Comparison of ENCODE assay signal across 7 cellular contexts in genomic region chr9:33164138-33164809, GRCh38. TPM values are rescaled to one million over a fixed set of nuclear protein-coding genes. Genes with fewer than 3 reads are reported as not detected.
DNase-seq lines count a peak whose midpoint lies in the region; ATAC-seq and TF ChIP-seq lines count a peak whose summit lies in the region.

No MANE protein-coding gene starts in this region.

- peaks cover 1% of the 10 kb centered on the region for H4K20me1 ChIP-seq in hepatocyte (ENCODE audit: insufficient read depth, poor library complexity, severe bottlenecking)

- peak overlapping the region; percentile 79 for H3K4me3 Mint-ChIP-seq in activated T-helper 1 cell treated with anti-CD3 and anti-CD28 coated beads, Interleukin-12 subunit alpha, Interleukin-12 subunit beta, Interleukin-2, Interleukin-4 antibody, amounts not matched to agents 30 ng/mL and 10 ng/mL and 1 ng/mL, durations not matched to agents 14 hours and 24 hours and 36 hours

- peaks cover 87% of the 10 kb centered on the region for H3K4me1 Mint-ChIP-seq in activated T-helper 1 cell treated with anti-CD3 and anti-CD28 coated beads, Interleukin-12 subunit alpha, Interleukin-12 subunit beta, Interleukin-2, Interleukin-4 antibody, amounts not matched to agents 30 ng/mL and 10 ng/mL and 1 ng/mL, durations not matched to agents 14 hours and 24 hours and 36 hours (ENCODE audit: low read depth)

- peaks cover 65% of the 10 kb centered on the region for H3K4me1 ChIP-seq in hepatocyte (ENCODE audit: insufficient read depth)
- peaks cover 54 to 68% of the 10 kb centered on the region in 2 donors for H3K4me1 ChIP-seq in thoracic aorta (ENCODE audit: control insufficient read depth in 1 of 2, low read depth in 2 of 2)

- H3K27me3 ChIP-seq in hepatocyte (no peaks in the 10 kb centered on the region), thoracic aorta (replicated peaks; ENCODE audit: insufficient read depth) (no peaks in the 10 kb centered on the region)

- DNase-seq in activated T-helper 1 cell treated with anti-CD3 and anti-CD28 coated beads, Interleukin-12 subunit alpha, Interleukin-12 subunit beta, Interleukin-2, Interleukin-4 antibody, amounts not matched to agents 30 ng/mL and 10 ng/mL and 1 ng/mL, durations not matched to agents 14 hours and 24 hours and 36 hours (ENCODE audit: low spot score) = no peak
- DNase-seq in hepatocyte (ENCODE audit: low spot score) (no peak), thoracic aorta (ENCODE audit: low spot score) (no peak), NCI-H2029 (lab: John Stamatoyannopoulos, UW) (no peak), NCI-H1417 (lab: John Stamatoyannopoulos, UW) (no peak)

- no peak for TF ChIP-seq CTCF in hepatocyte (IDR thresholded peaks at IDR 0.05; ENCODE audit: poor library complexity)
- no peak for TF ChIP-seq CTCF in thoracic aorta (IDR thresholded peaks at IDR 0.05)

- WGBS in hepatocyte (ENCODE audit: low lambda C conversion rate, missing lambda C conversion rate) = 74% methylated on average over 11 of the region's 11 CpGs

- no peak for ATAC-seq in GM18505 (IDR thresholded peaks at IDR 0.05; ENCODE audit: unreplicated experiment)
- ATAC-seq in HG02798 (IDR thresholded peaks at IDR 0.05; ENCODE audit: poor library complexity, unreplicated experiment) = peak; percentile 28
- no peak for ATAC-seq in thoracic aorta (ENCODE audit: insufficient number of reproducible peaks, low FRiP score, low read depth)

- no peaks in the 10 kb centered on the region for H3K36me3 ChIP-seq in hepatocyte (replicated peaks; ENCODE audit: insufficient read depth, low read depth)
- H3K36me3 ChIP-seq in thoracic aorta = no peaks in the 10 kb centered on the region

- peak overlapping the region; percentile 76 for H3K27ac Mint-ChIP-seq in activated T-helper 1 cell treated with anti-CD3 and anti-CD28 coated beads, Interleukin-12 subunit alpha, Interleukin-12 subunit beta, Interleukin-2, Interleukin-4 antibody, amounts not matched to agents 30 ng/mL and 10 ng/mL and 1 ng/mL, durations not matched to agents 14 hours and 24 hours and 36 hours

- H3K9me3 ChIP-seq in hepatocyte (ENCODE audit: low read depth) (no peaks in the 10 kb centered on the region), thoracic aorta (no peaks in the 10 kb centered on the region)

- no peaks in the 10 kb centered on the region for H3K9me3 Mint-ChIP-seq in activated T-helper 1 cell treated with anti-CD3 and anti-CD28 coated beads, Interleukin-12 subunit alpha, Interleukin-12 subunit beta, Interleukin-2, Interleukin-4 antibody, amounts not matched to agents 30 ng/mL and 10 ng/mL and 1 ng/mL, durations not matched to agents 14 hours and 24 hours and 36 hours

- intact Hi-C loops in activated T-helper 1 cell treated with anti-CD3 and anti-CD28 coated beads, Interleukin-12 subunit alpha, Interleukin-12 subunit beta, Interleukin-2, Interleukin-4 antibody, amounts not matched to agents 30 ng/mL and 10 ng/mL and 1 ng/mL, durations not matched to agents 14 hours and 24 hours and 36 hours (cut with micrococcal nuclease) = no loop called here

- H3K27me3 Mint-ChIP-seq in activated T-helper 1 cell treated with anti-CD3 and anti-CD28 coated beads, Interleukin-12 subunit alpha, Interleukin-12 subunit beta, Interleukin-2, Interleukin-4 antibody, amounts not matched to agents 30 ng/mL and 10 ng/mL and 1 ng/mL, durations not matched to agents 14 hours and 24 hours and 36 hours (ENCODE audit: insufficient read depth) = no peaks in the 10 kb centered on the region

- H2AFZ ChIP-seq in hepatocyte = no peak overlapping the region

- peaks cover 22% of the 10 kb centered on the region for H3K36me3 Mint-ChIP-seq in activated T-helper 1 cell treated with anti-CD3 and anti-CD28 coated beads, Interleukin-12 subunit alpha, Interleukin-12 subunit beta, Interleukin-2, Interleukin-4 antibody, amounts not matched to agents 30 ng/mL and 10 ng/mL and 1 ng/mL, durations not matched to agents 14 hours and 24 hours and 36 hours (ENCODE audit: low read depth)

- no peaks in the 10 kb centered on the region for H3K9me2 ChIP-seq in hepatocyte (replicated peaks; ENCODE audit: insufficient read depth)

- peaks cover 70% of the 10 kb centered on the region for H3K79me2 ChIP-seq in hepatocyte

- peak; percentile 39 for TF ChIP-seq POLR2A in GM18505 (IDR thresholded peaks at IDR 0.05; ENCODE audit: borderline replicate concordance, extremely low read depth, insufficient read depth, insufficient read length)

- H3K27ac ChIP-seq in hepatocyte (peak overlapping the region; percentile 97), thoracic aorta (peak overlapping the region; percentile 92 to 97)

- H3K4me2 ChIP-seq in hepatocyte = peak overlapping the region; percentile 80

- peak overlapping the region; percentile 84 for H3K4me3 ChIP-seq in hepatocyte
- H3K4me3 ChIP-seq in thoracic aorta = peak overlapping the region; percentile 92

RNA-seq across cellular contexts. Expression of gene B4GALT1, which starts 2.9 kb away (rescaled TPM):
- total RNA-seq in activated T-helper 1 cell treated with anti-CD3 and anti-CD28 coated beads, Interleukin-12 subunit alpha, Interleukin-12 subunit beta, Interleukin-2, Interleukin-4 antibody, amounts not matched to agents 30 ng/mL and 10 ng/mL and 1 ng/mL, durations not matched to agents 14 hours and 24 hours and 36 hours = 64.4 and 66.5 TPM in 2 replicates
- 76.3 and 78.3 TPM in 2 replicates for total RNA-seq in hepatocyte
- polyA plus RNA-seq in hepatocyte = 45.6 and 63.9 TPM in 2 replicates
- 10 to 100 TPM; 59.4 to 86.6 TPM for total RNA-seq in thoracic aorta
